8 cellular contexts compared by ENCODE assay signal in the genomic region with DNA sequence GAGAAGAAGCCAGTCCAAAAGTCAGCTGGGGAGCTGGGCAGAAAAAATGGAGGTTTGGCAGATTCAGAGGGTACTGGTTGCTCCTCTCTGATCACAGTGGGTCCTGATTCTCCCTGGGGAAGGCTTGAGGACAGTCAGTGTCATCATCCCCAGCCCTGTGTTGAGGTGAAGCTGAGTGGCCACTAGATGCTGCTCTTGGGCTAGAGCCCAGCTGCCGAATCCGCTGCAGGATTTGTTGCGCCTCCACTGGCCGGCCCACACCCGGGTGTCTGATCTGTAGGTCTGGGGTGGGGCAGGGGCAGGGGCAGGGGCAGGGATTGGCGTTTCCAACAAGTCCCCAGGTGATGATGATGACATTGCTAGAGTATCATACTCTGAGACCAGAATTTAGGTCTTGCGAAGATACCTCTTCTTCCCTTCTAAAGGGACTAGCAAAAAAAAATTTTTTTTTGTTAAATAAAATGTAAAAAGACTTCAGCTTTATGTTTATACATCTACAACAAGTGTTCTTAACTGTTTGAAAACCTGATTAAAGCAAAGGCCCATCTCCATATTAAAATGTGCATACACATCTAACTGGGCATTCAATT.
DNase-seq lines count a peak whose midpoint lies in the region; ATAC-seq and TF ChIP-seq lines count a peak whose summit lies in the region.

No MANE protein-coding gene starts in this region.

- no peak for TF ChIP-seq POLR2A in stomach (IDR thresholded peaks at IDR 0.05)

- peak in 3 of 7 experiments; percentile 12 to 40 (median 12) for TF ChIP-seq CTCF in stomach (IDR thresholded peaks at IDR 0.05)

- TF ChIP-seq EP300 in stomach (IDR thresholded peaks at IDR 0.05), result no peak

- no peak for ATAC-seq in HG03097 (IDR thresholded peaks at IDR 0.05; ENCODE audit: low FRiP score, unreplicated experiment)

- H3K27me3 ChIP-seq in stomach, result no peaks in the 10 kb centered on the region

- H3K27ac ChIP-seq in stomach, result no peak overlapping the region

- DNase-seq in NCI-H2107 (lab: John Stamatoyannopoulos, UW) (peak; percentile 4), NCI-H2107 treated with DMSO at 0.1 percent for 48 hours (lab: John Stamatoyannopoulos, UW; ENCODE audit: unreplicated experiment) (no peak), NCI-H146 treated with DMSO at 0.1 percent for 48 hours (lab: John Stamatoyannopoulos, UW; ENCODE audit: unreplicated experiment) (peak; percentile 0), amniotic stem cell (lab: John Stamatoyannopoulos, UW) (peak; percentile 7), hippocampal formation (lab: John Stamatoyannopoulos, UW) (peak; percentile 9 to 14), stomach (peak; percentile 49)
- DNase-seq in activated CD4-positive, alpha-beta T cell treated with anti-CD3 and anti-CD28 coated beads for 1 hour, result no peak

- H3K4me1 ChIP-seq in stomach, result peaks cover 0 to 11% (median 1%) of the 10 kb centered on the region in 4 donors

- WGBS in stomach, 5 donors, result 24 to 38% (median 33%) methylated on average over 7 of the region's 7 CpGs

- intact Hi-C loops in stomach (cut with DNase I; ENCODE audit: low total_unique reads), result no loop called here

- no peaks in the 10 kb centered on the region for H3K9me3 ChIP-seq in stomach

- H3K36me3 ChIP-seq in stomach, result peaks cover 11 to 84% (median 79%) of the 10 kb centered on the region in 4 donors

- H3K4me3 ChIP-seq in stomach, result no peak overlapping the region

Comparison
In these comparisons a context has a peak if more than half of its experiments do, and no peak if none do; other contexts are left out.
1. DNase-seq: peak in NCI-H2107 (single experiment), NCI-H146 treated with DMSO at 0.1 percent for 48 hours (single experiment), amniotic stem cell (single experiment), hippocampal formation (2 of 2) and stomach (single experiment); none in NCI-H2107 treated with DMSO at 0.1 percent for 48 hours (single experiment) and activated CD4-positive, alpha-beta T cell treated with anti-CD3 and anti-CD28 coated beads for 1 hour (single experiment).